29 cellular contexts compared by ENCODE assay signal in genomic region chr22:17655289-17655688, GRCh38. TPM values are rescaled to one million over a fixed set of nuclear protein-coding genes. Genes with fewer than 3 reads are reported as not detected.
DNase-seq lines count a peak whose midpoint lies in the region; ATAC-seq and TF ChIP-seq lines count a peak whose summit lies in the region.
"Had no signal": no experiment of that assay in that cellular context is flagged by ENCODE, and none has a peak within 500 bp of the region (broad histone marks: within the 10 kb centered on the region; RNA-seq: fewer than 3 reads in every experiment).

No MANE protein-coding gene starts in this region.

- H3K9me3 ChIP-seq in lower lobe of right lung: no peaks in the 10 kb centered on the region
- no peaks in the 10 kb centered on the region for H3K9me3 ChIP-seq in HAP-1

- peak; percentile 37 to 70 for ATAC-seq in lower lobe of right lung
- ATAC-seq: naive thymus-derived CD8-positive, alpha-beta T cell; Right ventricle myocardium inferior had no signal

- H3K4me3 Mint-ChIP-seq in activated CD4-positive, alpha-beta T cell treated with anti-CD3 and anti-CD28 coated beads, Interleukin-2, amount 10 ng/mL, durations not matched to agents 7 days and 5 days: no peak overlapping the region
- H3K4me3 Mint-ChIP-seq: activated naive CD4-positive, alpha-beta T cell treated with anti-CD3 and anti-CD28 coated beads for 36 hours; activated T-helper 1 cell treated with anti-CD3 and anti-CD28 coated beads, Interleukin-12 subunit alpha, Interleukin-12 subunit beta, Interleukin-2, Interleukin-4 antibody, amounts not matched to agents 30 ng/mL and 10 ng/mL and 1 ng/mL, durations not matched to agents 14 hours and 24 hours and 36 hours; B cell; mesothelial cell of epicardium; naive thymus-derived CD8-positive, alpha-beta T cell had no signal

- H3K36me3 ChIP-seq in lower lobe of right lung: peaks cover 26% of the 10 kb centered on the region
- peaks cover 16% of the 10 kb centered on the region for H3K36me3 ChIP-seq in HAP-1 (replicated peaks)

- DNase-seq in AML-193 (lab: John Stamatoyannopoulos, UW): peak; percentile 76
- DNase-seq in NOMO-1 (lab: John Stamatoyannopoulos, UW; ENCODE audit: unreplicated experiment in 2 of 2): peak; percentile 66 to 84
- DNase-seq in choroid plexus epithelial cell (ENCODE audit: low read depth): peak; percentile 36
- DNase-seq in lower lobe of right lung: peak; percentile 79
- DNase-seq in GOT3 (lab: John Stamatoyannopoulos, UW): no peak
- no peak for DNase-seq in HAP-1 (ENCODE audit: low spot score in 2 of 2)
- DNase-seq in activated CD4-positive, alpha-beta T cell treated with anti-CD3 and anti-CD28 coated beads, Interleukin-2, amount 10 ng/mL, durations not matched to agents 7 days and 5 days: no peak
- DNase-seq in GM13976 (ENCODE audit: low spot score): no peak
- DNase-seq: activated CD4-positive, alpha-beta T cell treated with anti-CD3 and anti-CD28 coated beads, Interleukin-2, amount 50 U/mL, for 48 hours; activated CD4-positive, CD25-positive, alpha-beta regulatory T cell; activated CD8-positive, alpha-beta memory T cell treated with anti-CD3 and anti-CD28 coated beads, Interleukin-2, amount 50 U/mL, for 4 hours; activated naive CD4-positive, alpha-beta T cell treated with anti-CD3 and anti-CD28 coated beads for 36 hours; amniotic stem cell; brain microvascular endothelial cell; naive thymus-derived CD8-positive, alpha-beta T cell; NCI-H1417 treated with DMSO at 0.1 percent for 48 hours; NCI-H2081; NCI-H345; NCI-H82; PC-9; retina; stimulated activated CD4-positive, alpha-beta T cell treated with anti-CD3 and anti-CD28 coated beads, Interleukin-2, amount 100 ng/mL, for 24 hours; T-helper 9 cell; trophoblast cell had no signal

- H3K27ac Mint-ChIP-seq in activated CD4-positive, alpha-beta T cell treated with anti-CD3 and anti-CD28 coated beads, Interleukin-2, amount 10 ng/mL, durations not matched to agents 7 days and 5 days: no peak overlapping the region
- H3K27ac Mint-ChIP-seq: activated naive CD4-positive, alpha-beta T cell treated with anti-CD3 and anti-CD28 coated beads for 36 hours; activated T-helper 1 cell treated with anti-CD3 and anti-CD28 coated beads, Interleukin-12 subunit alpha, Interleukin-12 subunit beta, Interleukin-2, Interleukin-4 antibody, amounts not matched to agents 30 ng/mL and 10 ng/mL and 1 ng/mL, durations not matched to agents 14 hours and 24 hours and 36 hours; B cell; mesothelial cell of epicardium had no signal

- in situ Hi-C loops in HAP-1 (cut with MboI; ENCODE audit: low sequenced_read_pairs): loop anchor here (10.0 kb wide), 2 partner anchors 60 kb away; no protein-coding TSS in a partner anchor
- in situ Hi-C loops in GM13976 (cut with MboI; ENCODE audit: low sequenced_read_pairs, unreplicated experiment): no loop called here

- no peaks in the 10 kb centered on the region for H3K4me1 Mint-ChIP-seq in activated CD4-positive, alpha-beta T cell treated with anti-CD3 and anti-CD28 coated beads, Interleukin-2, amount 10 ng/mL, durations not matched to agents 7 days and 5 days
- H3K4me1 Mint-ChIP-seq: B cell, mesothelial cell of epicardium had no signal

- POLR2A ChIA-PET in activated CD4-positive, alpha-beta T cell treated with anti-CD3 and anti-CD28 coated beads, Interleukin-2, amount 10 ng/mL, durations not matched to agents 7 days and 5 days (lab: Charles Lee): no interaction called here

- no peaks in the 10 kb centered on the region for H3K9me3 Mint-ChIP-seq in activated CD4-positive, alpha-beta T cell treated with anti-CD3 and anti-CD28 coated beads, Interleukin-2, amount 10 ng/mL, durations not matched to agents 7 days and 5 days
- H3K9me3 Mint-ChIP-seq: activated naive CD4-positive, alpha-beta T cell treated with anti-CD3 and anti-CD28 coated beads for 36 hours; activated T-helper 1 cell treated with anti-CD3 and anti-CD28 coated beads, Interleukin-12 subunit alpha, Interleukin-12 subunit beta, Interleukin-2, Interleukin-4 antibody, amounts not matched to agents 30 ng/mL and 10 ng/mL and 1 ng/mL, durations not matched to agents 14 hours and 24 hours and 36 hours; mesothelial cell of epicardium; naive thymus-derived CD8-positive, alpha-beta T cell had no signal

- intact Hi-C loops in lower lobe of right lung (cut with DNase I): no loop called here

- peaks cover 14% of the 10 kb centered on the region for H3K36me3 Mint-ChIP-seq in activated CD4-positive, alpha-beta T cell treated with anti-CD3 and anti-CD28 coated beads, Interleukin-2, amount 10 ng/mL, durations not matched to agents 7 days and 5 days (ENCODE audit: low read depth)

- no peak overlapping the region for H3K27ac ChIP-seq in lower lobe of right lung
- H3K27ac ChIP-seq: brain microvascular endothelial cell, PC-9 had no signal

- H3K27me3 ChIP-seq in lower lobe of right lung (ENCODE audit: low read depth): no peaks in the 10 kb centered on the region
- H3K27me3 ChIP-seq in HAP-1 (ENCODE audit: low read depth): no peaks in the 10 kb centered on the region
- H3K27me3 ChIP-seq: brain microvascular endothelial cell had no signal

- TF ChIP-seq CTCF in choroid plexus epithelial cell (conservative IDR thresholded peaks at IDR 0.05; ENCODE audit: low read depth, low read length) (no peak), lower lobe of right lung (IDR thresholded peaks at IDR 0.05) (no peak), GM13976 (IDR thresholded peaks at IDR 0.05; ENCODE audit: borderline replicate concordance, control extremely low read depth, extremely low read depth, insufficient read depth, missing control alignments) (no peak)

- H3K4me1 ChIP-seq in lower lobe of right lung: peaks cover 7% of the 10 kb centered on the region
- no peaks in the 10 kb centered on the region for H3K4me1 ChIP-seq in HAP-1

- CTCF ChIA-PET in activated CD4-positive, alpha-beta T cell treated with anti-CD3 and anti-CD28 coated beads, Interleukin-2, amount 10 ng/mL, durations not matched to agents 7 days and 5 days (lab: Charles Lee): interaction anchor here (0.7 to 1.7 kb wide), 2 partner anchors 9 to 59 kb away, joined by 3 to 7 read pairs; no protein-coding TSS in a partner anchor

- no peaks in the 10 kb centered on the region for H3K27me3 Mint-ChIP-seq in activated CD4-positive, alpha-beta T cell treated with anti-CD3 and anti-CD28 coated beads, Interleukin-2, amount 10 ng/mL, durations not matched to agents 7 days and 5 days
- H3K27me3 Mint-ChIP-seq: B cell; naive thymus-derived CD8-positive, alpha-beta T cell had no signal

- no peak overlapping the region for H3K4me3 ChIP-seq in choroid plexus epithelial cell (ENCODE audit: low read depth, low read length)
- H3K4me3 ChIP-seq in lower lobe of right lung: no peak overlapping the region
- H3K4me3 ChIP-seq in HAP-1: no peak overlapping the region
- H3K4me3 ChIP-seq: PC-9, smooth muscle cell had no signal

RNA-seq across cellular contexts. Expression of gene BCL2L13, which starts 16.7 kb away (rescaled TPM):
- 41.2 TPM for total RNA-seq in lower lobe of right lung
- total RNA-seq in activated CD4-positive, alpha-beta T cell treated with anti-CD3 and anti-CD28 coated beads, Interleukin-2, amount 10 ng/mL, durations not matched to agents 7 days and 5 days: 10 to 100 TPM; 23.5 to 24.9 TPM

RNA-seq across cellular contexts. Expression of gene ATP6V1E1, which starts 26.7 kb away (rescaled TPM):
- 133 TPM for total RNA-seq in lower lobe of right lung
- 10 to 100 TPM; 89.9 to 98.4 TPM for total RNA-seq in activated CD4-positive, alpha-beta T cell treated with anti-CD3 and anti-CD28 coated beads, Interleukin-2, amount 10 ng/mL, durations not matched to agents 7 days and 5 days

Comparison
In these comparisons a context has a peak if more than half of its experiments do, and no peak if none do; other contexts are left out.
1. DNase-seq: peak in AML-193 (2 of 2), NOMO-1 (2 of 2), choroid plexus epithelial cell (single experiment) and lower lobe of right lung (single experiment); none in GOT3 (single experiment), HAP-1 (0 of 2), activated CD4-positive, alpha-beta T cell treated with anti-CD3 and anti-CD28 coated beads, Interleukin-2, amount 10 ng/mL, durations not matched to agents 7 days and 5 days (single experiment) and GM13976 (single experiment).